ENCODE assay signal across 13 cellular contexts in genomic region chr5:144369001-144369400, GRCh38.
DNase-seq lines count a peak whose midpoint lies in the region; ATAC-seq and TF ChIP-seq lines count a peak whose summit lies in the region.
"Had no signal": no experiment of that assay in that cellular context is flagged by ENCODE, and none has a peak within 500 bp of the region (broad histone marks: within the 10 kb centered on the region; RNA-seq: fewer than 3 reads in every experiment).

No MANE protein-coding gene starts in this region.

- peak; percentile 68 to 72 for DNase-seq in NCI-H187 (lab: John Stamatoyannopoulos, UW)
- peak; percentile 62 for DNase-seq in glomerular visceral epithelial cell (ENCODE audit: extremely low spot score)
- DNase-seq in HuH-7.5 (ENCODE audit: low spot score), result no peak
- DNase-seq in stimulated activated naive CD8-positive, alpha-beta T cell treated with anti-CD3 and anti-CD28 coated beads, Interleukin-15, amount 100 ng/mL, for 72 hours, result no peak
- DNase-seq in AML-193 (lab: John Stamatoyannopoulos, UW), result no peak
- DNase-seq in GM10266 (ENCODE audit: extremely low spot score), result no peak
- DNase-seq: activated T-cell treated with anti-CD3 and anti-CD28 coated beads, Interleukin-2, amount 50 U/mL, for 4 hours; endodermal cell; RPMI8226; sigmoid colon had no signal

- H3K27ac Mint-ChIP-seq in stimulated activated naive CD8-positive, alpha-beta T cell treated with anti-CD3 and anti-CD28 coated beads, Interleukin-15, amount 100 ng/mL, for 72 hours, result no peak overlapping the region
- H3K27ac Mint-ChIP-seq: endodermal cell, WTC11 had no signal

- no peaks in the 10 kb centered on the region for H3K4me1 Mint-ChIP-seq in stimulated activated naive CD8-positive, alpha-beta T cell treated with anti-CD3 and anti-CD28 coated beads, Interleukin-15, amount 100 ng/mL, for 72 hours
- H3K4me1 Mint-ChIP-seq: endodermal cell had no signal

- ATAC-seq in GM18499 (IDR thresholded peaks at IDR 0.05; ENCODE audit: insufficient read depth, unreplicated experiment) (peak; percentile 58), HG02623 (IDR thresholded peaks at IDR 0.05; ENCODE audit: unreplicated experiment) (peak; percentile 79)
- no peak for ATAC-seq in stimulated activated naive CD8-positive, alpha-beta T cell treated with anti-CD3 and anti-CD28 coated beads, Interleukin-15, amount 100 ng/mL, for 72 hours
- ATAC-seq: activated T-cell treated with anti-CD3 and anti-CD28 coated beads, Interleukin-2, amount 50 U/mL, for 4 hours; WTC11 had no signal

- TF ChIP-seq CTCF in GM10266 (IDR thresholded peaks at IDR 0.05; ENCODE audit: control insufficient read depth, insufficient read depth, low read depth, missing control alignments), result no peak

- no peak overlapping the region for H3K4me3 Mint-ChIP-seq in stimulated activated naive CD8-positive, alpha-beta T cell treated with anti-CD3 and anti-CD28 coated beads, Interleukin-15, amount 100 ng/mL, for 72 hours
- H3K4me3 Mint-ChIP-seq: activated T-cell treated with anti-CD3 and anti-CD28 coated beads, Interleukin-2, amount 50 U/mL, for 4 hours; endodermal cell; WTC11 had no signal

- peaks cover 0 to 6% of the 10 kb centered on the region in 2 donors for H3K9me3 Mint-ChIP-seq in stimulated activated naive CD8-positive, alpha-beta T cell treated with anti-CD3 and anti-CD28 coated beads, Interleukin-15, amount 100 ng/mL, for 72 hours
- H3K9me3 Mint-ChIP-seq: activated T-cell treated with anti-CD3 and anti-CD28 coated beads, Interleukin-2, amount 50 U/mL, for 4 hours; endodermal cell; WTC11 had no signal

- no peaks in the 10 kb centered on the region for H3K27me3 Mint-ChIP-seq in stimulated activated naive CD8-positive, alpha-beta T cell treated with anti-CD3 and anti-CD28 coated beads, Interleukin-15, amount 100 ng/mL, for 72 hours

Comparison
In these comparisons a context has a peak if more than half of its experiments do, and no peak if none do; other contexts are left out.
1. DNase-seq: peak in NCI-H187 (2 of 2) and glomerular visceral epithelial cell (single experiment); none in HuH-7.5 (single experiment), stimulated activated naive CD8-positive, alpha-beta T cell treated with anti-CD3 and anti-CD28 coated beads, Interleukin-15, amount 100 ng/mL, for 72 hours (0 of 2), AML-193 (0 of 2) and GM10266 (single experiment).